Comparison of ENCODE assay signal across 8 cellular contexts in genomic region chr10:59991661-59992060, GRCh38.
DNase-seq lines count a peak whose midpoint lies in the region; ATAC-seq and TF ChIP-seq lines count a peak whose summit lies in the region.

No MANE protein-coding gene starts in this region.

- peak overlapping the region in 1 of 8 donors; percentile 38 for H3K4me3 ChIP-seq in spleen

- H3K4me1 ChIP-seq in spleen, result peaks cover 0 to 13% (median 2%) of the 10 kb centered on the region in 6 donors

- POLR2A ChIA-PET in MCF 10A (lab: Yijun Ruan, JAX), result interaction anchor here (1.0 to 5.0 kb wide), 8 partner anchors 10 to 154 kb away, joined by 3 to 30 read pairs (median 4); partner anchors contain the start of gene CCDC6

- peak overlapping the region; percentile 59 for H3K4me3 Mint-ChIP-seq in MCF 10A (ENCODE audit: unreplicated experiment)
- peak overlapping the region; percentile 37 for H3K4me3 Mint-ChIP-seq in mesothelial cell of epicardium

- TF ChIP-seq POLR2A in spleen (IDR thresholded peaks at IDR 0.05), result no peak

- TF ChIP-seq CTCF in MCF 10A (IDR thresholded peaks at IDR 0.05; ENCODE audit: unreplicated experiment) (no peak), mesothelial cell of epicardium (IDR thresholded peaks at IDR 0.05; ENCODE audit: unreplicated experiment) (no peak), spleen (IDR thresholded peaks at IDR 0.05 in 8 of 11, conservative IDR thresholded peaks at IDR 0.05 in 3 of 11) (no peak)

- intact Hi-C loops in MCF 10A (cut with micrococcal nuclease) (no loop called here), spleen (cut with DNase I; ENCODE audit: low total_unique reads) (no loop called here)

- BruUV-seq in MCF 10A (replicated peaks; lab: Mats Ljungman, UMichigan), result no TSS peak

- peaks cover 0 to 4% (median 0%) of the 10 kb centered on the region in 8 donors for H3K9me3 ChIP-seq in spleen

- H3K36me3 Mint-ChIP-seq in MCF 10A (ENCODE audit: insufficient read depth, unreplicated experiment) (no peaks in the 10 kb centered on the region), mesothelial cell of epicardium (peaks cover 18% of the 10 kb centered on the region)

- CTCF ChIA-PET in MCF 10A (lab: Yijun Ruan, JAX), result interaction anchor here (0.6 to 3.1 kb wide), 8 partner anchors 15 to 1854 kb away, joined by 3 to 15 read pairs (median 4); partner anchors contain the start of gene CCDC6

- H3K9me3 Mint-ChIP-seq in MCF 10A (ENCODE audit: unreplicated experiment), result no peaks in the 10 kb centered on the region
- H3K9me3 Mint-ChIP-seq in mesothelial cell of epicardium, result peaks cover 37% of the 10 kb centered on the region

- ATAC-seq in HG02870 (IDR thresholded peaks at IDR 0.05; ENCODE audit: unreplicated experiment), result peak; percentile 59

- DNase-seq in DMS53 (lab: John Stamatoyannopoulos, UW), result peak; percentile 99
- DNase-seq in NCI-H345 (lab: John Stamatoyannopoulos, UW), result peak; percentile 82
- DNase-seq in MCF 10A (ENCODE audit: unreplicated experiment), result peak; percentile 57
- no peak for DNase-seq in mesothelial cell of epicardium (ENCODE audit: low spot score in 2 of 2, unreplicated experiment in 2 of 2)
- DNase-seq in spleen, result no peak
- DNase-seq in hippocampal formation (lab: John Stamatoyannopoulos, UW), result no peak
- no peak for DNase-seq in activated T-cell treated with anti-CD3 and anti-CD28 coated beads, Interleukin-2, amount 50 U/mL, for 48 hours

- no peak overlapping the region for H3K27ac ChIP-seq in spleen

- 1 to 10% (median 6%) methylated on average over 3 of the region's 3 CpGs for WGBS in spleen, 5 donors

- peaks cover 0 to 4% (median 0%) of the 10 kb centered on the region in 7 donors for H3K27me3 ChIP-seq in spleen (replicated peaks in 1 of 7)

- peaks cover 16% of the 10 kb centered on the region for H3K4me1 Mint-ChIP-seq in MCF 10A (ENCODE audit: insufficient read depth, unreplicated experiment)
- peaks cover 16% of the 10 kb centered on the region for H3K4me1 Mint-ChIP-seq in mesothelial cell of epicardium

- no peaks in the 10 kb centered on the region for H3K36me3 ChIP-seq in spleen

- H3K27ac Mint-ChIP-seq in MCF 10A (ENCODE audit: low read depth, unreplicated experiment) (peak overlapping the region; percentile 94), mesothelial cell of epicardium (peak overlapping the region; percentile 90)

- H3K27me3 Mint-ChIP-seq in MCF 10A (ENCODE audit: insufficient read depth, unreplicated experiment) (no peaks in the 10 kb centered on the region), mesothelial cell of epicardium (ENCODE audit: low read depth) (no peaks in the 10 kb centered on the region)

Comparison
In these comparisons a context has a peak if more than half of its experiments do, and no peak if none do; other contexts are left out.
1. DNase-seq: peak in DMS53 (single experiment), NCI-H345 (single experiment) and MCF 10A (single experiment); none in mesothelial cell of epicardium (0 of 2), spleen (single experiment), hippocampal formation (0 of 2) and activated T-cell treated with anti-CD3 and anti-CD28 coated beads, Interleukin-2, amount 50 U/mL, for 48 hours (0 of 2).